12 cellular contexts compared by ENCODE assay signal in the genomic region with DNA sequence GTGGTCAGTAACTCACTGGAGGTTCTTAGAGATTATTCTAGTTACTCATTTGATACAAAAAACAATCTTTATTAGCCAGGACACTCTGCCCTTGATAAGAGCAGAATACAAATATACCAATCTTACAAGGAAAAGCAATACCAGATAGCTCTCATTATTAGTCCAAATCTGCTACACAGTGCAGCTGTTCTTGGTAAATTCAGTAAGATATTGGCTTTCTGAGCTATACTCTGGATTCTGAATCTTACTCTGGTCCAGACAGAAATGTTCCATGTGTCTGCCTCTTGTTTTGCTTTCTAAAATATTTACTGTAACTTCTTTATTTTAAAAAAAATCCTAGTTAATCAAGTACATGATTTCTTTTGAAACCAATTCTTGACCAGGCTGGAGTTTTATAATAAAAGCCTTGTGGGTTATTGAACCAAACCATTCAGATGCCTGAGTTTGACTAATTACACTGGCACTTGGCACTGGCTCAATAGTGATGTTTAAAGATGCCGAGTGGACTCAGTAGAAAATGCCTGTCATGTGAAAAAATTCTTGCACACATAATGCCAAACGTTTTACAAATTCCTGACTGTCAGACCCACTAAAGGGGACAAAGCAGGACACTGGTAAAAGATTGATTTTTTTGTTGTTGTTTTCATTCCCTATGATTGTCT.
DNase-seq lines count a peak whose midpoint lies in the region; ATAC-seq, FAIRE-seq and TF ChIP-seq lines count a peak whose summit lies in the region.
"Had no signal": no experiment of that assay in that cellular context is flagged by ENCODE, and none has a peak within 500 bp of the region (broad histone marks: within the 10 kb centered on the region; RNA-seq: fewer than 3 reads in every experiment).

No MANE protein-coding gene starts in this region.

- POLR2A ChIA-PET in A673 (lab: Charles Lee; ENCODE audit: low non-redundant PET): interaction anchor here (0.5 kb wide), 1 partner anchor 1323 kb away, joined by 4 read pairs; no protein-coding TSS in a partner anchor

- CTCF ChIA-PET in A673 (lab: Charles Lee): no interaction called here

- peaks cover 1% of the 10 kb centered on the region for H3K9me3 Mint-ChIP-seq in astrocyte (ENCODE audit: unreplicated experiment)
- H3K9me3 Mint-ChIP-seq: nephron progenitor cell had no signal

- ATAC-seq in left ventricle myocardium superior (peak; percentile 67), HG02884 (IDR thresholded peaks at IDR 0.05; ENCODE audit: unreplicated experiment) (no peak), HG03439 (IDR thresholded peaks at IDR 0.05; ENCODE audit: unreplicated experiment) (no peak), GM18519 (IDR thresholded peaks at IDR 0.05; ENCODE audit: low FRiP score, unreplicated experiment) (no peak)

- H3K4me1 ChIP-seq in A673 (ENCODE audit: insufficient read depth, low read length, poor library complexity, severe bottlenecking) (peaks cover 18% of the 10 kb centered on the region), astrocyte (ENCODE audit: insufficient read depth, low read length) (peaks cover 26% of the 10 kb centered on the region)
- H3K4me1 ChIP-seq: BLaER1 had no signal

- H3K9me3 ChIP-seq in A673 (ENCODE audit: low read depth, low read length, poor library complexity, severe bottlenecking): no peaks in the 10 kb centered on the region
- no peaks in the 10 kb centered on the region for H3K9me3 ChIP-seq in astrocyte (ENCODE audit: insufficient read depth, low read depth, low read length)
- H3K9me3 ChIP-seq: BLaER1 had no signal

- peak overlapping the region; percentile 26 for H3K9ac ChIP-seq in astrocyte (ENCODE audit: low read length)
- H3K9ac ChIP-seq: BLaER1 had no signal

- H3K4me3 Mint-ChIP-seq in astrocyte (ENCODE audit: unreplicated experiment): no peak overlapping the region
- H3K4me3 Mint-ChIP-seq: nephron progenitor cell had no signal

- no peak for TF ChIP-seq CTCF in A673 (conservative IDR thresholded peaks at IDR 0.05; ENCODE audit: low read depth, low read length)
- no peak for TF ChIP-seq CTCF in astrocyte (IDR thresholded peaks at IDR 0.05; ENCODE audit: insufficient read depth, low read depth, low read length)

- no peak overlapping the region for H3K27ac Mint-ChIP-seq in astrocyte (ENCODE audit: unreplicated experiment)
- H3K27ac Mint-ChIP-seq: nephron progenitor cell had no signal

- peak; percentile 62 for FAIRE-seq in astrocyte (lab: Jason Lieb, UNC)

- BruUV-seq in A673 (replicated peaks; lab: Mats Ljungman, UMichigan): no TSS peak

- intact Hi-C loops in A673 (cut with micrococcal nuclease; ENCODE audit: unreplicated experiment): no loop called here
- intact Hi-C loops in left ventricle myocardium superior (cut with micrococcal nuclease): no loop called here

- H3K36me3 Mint-ChIP-seq in astrocyte (ENCODE audit: low read depth, unreplicated experiment): no peaks in the 10 kb centered on the region

- no peak overlapping the region for H3K4me3 ChIP-seq in A673 (ENCODE audit: low read depth, low read length, poor library complexity, severe bottlenecking)
- H3K4me3 ChIP-seq in astrocyte (ENCODE audit: insufficient read depth, low read depth, low read length): no peak overlapping the region
- H3K4me3 ChIP-seq: BLaER1 had no signal

- peak overlapping the region; percentile 32 for H3K4me2 ChIP-seq in astrocyte (ENCODE audit: low read length)
- H3K4me2 ChIP-seq: BLaER1 had no signal

- H3K27me3 Mint-ChIP-seq in astrocyte (ENCODE audit: low read depth, unreplicated experiment): no peaks in the 10 kb centered on the region

- H3K4me1 Mint-ChIP-seq in astrocyte (ENCODE audit: low read depth, unreplicated experiment): peaks cover 25% of the 10 kb centered on the region
- H3K4me1 Mint-ChIP-seq: nephron progenitor cell had no signal

- H3K36me3 ChIP-seq in A673 (ENCODE audit: insufficient read depth, low read length, poor library complexity, severe bottlenecking): no peaks in the 10 kb centered on the region
- H3K36me3 ChIP-seq in astrocyte (ENCODE audit: insufficient read depth, low read length): no peaks in the 10 kb centered on the region
- H3K36me3 ChIP-seq: BLaER1 had no signal

- DNase-seq in A673 (ENCODE audit: low spot score): peak; percentile 10
- peak; percentile 86 for DNase-seq in HCEC 1CT
- DNase-seq in astrocyte (ENCODE audit: low read depth): peak; percentile 81
- no peak for DNase-seq in left ventricle myocardium superior
- DNase-seq in HuH-7 (ENCODE audit: low spot score): no peak
- DNase-seq: activated CD8-positive, alpha-beta memory T cell treated with anti-CD3 and anti-CD28 coated beads, Interleukin-2, amount 50 U/mL, for 4 hours; islet precursor cell; nephron progenitor cell had no signal

- H3K27ac ChIP-seq in A673 (ENCODE audit: low read depth, low read length, poor library complexity, severe bottlenecking) (no peak overlapping the region), astrocyte (ENCODE audit: low read depth, low read length) (peak overlapping the region; percentile 64)
- H3K27ac ChIP-seq: BLaER1 had no signal

- no peak overlapping the region for H2AFZ ChIP-seq in astrocyte (ENCODE audit: low read depth, low read length)

- H3K79me2 ChIP-seq in astrocyte (ENCODE audit: insufficient read depth, low read length): no peaks in the 10 kb centered on the region

- no peaks in the 10 kb centered on the region for H4K20me1 ChIP-seq in astrocyte (ENCODE audit: insufficient read depth, low read length)
- H4K20me1 ChIP-seq: BLaER1 had no signal

- H3K27me3 ChIP-seq in A673 (replicated peaks; ENCODE audit: insufficient read depth, low read depth, low read length, poor library complexity) (peaks cover 67% of the 10 kb centered on the region), astrocyte (ENCODE audit: insufficient read depth, low read length) (no peaks in the 10 kb centered on the region)
- H3K27me3 ChIP-seq: BLaER1 had no signal

Comparison
In these comparisons a context has a peak if more than half of its experiments do, and no peak if none do; other contexts are left out.
1. DNase-seq: peak in A673 (single experiment), HCEC 1CT (single experiment) and astrocyte (single experiment); none in left ventricle myocardium superior (single experiment) and HuH-7 (single experiment).